In the genomic region with DNA sequence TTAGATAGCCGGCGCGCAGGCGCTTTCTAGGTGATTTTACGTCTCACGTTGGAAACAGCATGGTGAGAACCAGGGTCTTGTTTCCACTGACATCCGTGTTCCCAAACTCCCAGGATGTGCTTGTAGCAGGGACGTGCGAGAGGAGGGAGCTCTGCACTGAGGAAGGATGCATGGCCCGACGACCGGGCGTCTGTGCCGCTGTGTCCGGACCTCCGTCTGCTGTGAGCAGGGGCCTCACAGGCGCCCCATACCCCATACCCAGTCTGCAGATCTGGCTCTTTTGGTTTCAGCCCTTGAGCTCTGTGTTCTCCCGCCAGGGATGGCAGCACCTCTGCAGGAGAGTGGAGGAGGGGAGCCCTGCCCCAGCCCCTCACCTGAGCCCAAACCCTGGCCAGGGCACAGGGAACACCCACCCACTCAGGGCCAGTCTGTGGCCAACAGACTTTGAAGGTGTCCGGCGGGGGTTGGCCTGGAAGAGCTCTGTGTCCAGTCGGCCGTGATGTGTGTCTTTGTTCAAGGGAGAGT, we compare ENCODE assay signal across 32 cellular contexts.
"Had no signal": no experiment of that assay in that cellular context is flagged by ENCODE, and none has a peak within 500 bp of the region (broad histone marks: within the 10 kb centered on the region; RNA-seq: fewer than 3 reads in every experiment).

No MANE protein-coding gene starts in this region.

- H3K9me2 ChIP-seq: SK-N-SH had no signal

- DNase-seq: activated CD4-positive, alpha-beta T cell treated with anti-CD3 and anti-CD28 coated beads, Interleukin-2, amount 10 ng/mL, durations not matched to agents 7 days and 5 days; activated CD4-positive, alpha-beta T cell treated with anti-CD3 and anti-CD28 coated beads, Interleukin-2, amount 50 U/mL, for 48 hours; activated CD8-positive, alpha-beta T cell treated with anti-CD3 and anti-CD28 coated beads, Interleukin-2, amount 10 ng/mL, durations not matched to agents 7 days and 5 days; activated gamma-delta T cell treated with Interleukin-2 at 50 U/mL for 16 hours; activated naive CD4-positive, alpha-beta T cell treated with anti-CD3 and anti-CD28 coated beads for 36 hours; activated T-cell treated with anti-CD3 and anti-CD28 coated beads, Interleukin-2, amount 50 U/mL, for 24 hours; adrenal gland; body of pancreas; Karpas-422; KBM-7; MG63; NCI-H1048; NCI-H1105 treated with DMSO at 0.1 percent for 48 hours; NCI-H1436; NCI-H1694; NCI-H1930; NCI-H2081 treated with DMSO at 0.1 percent for 48 hours; NCI-H226; NCI-H446 treated with DMSO at 0.1 percent for 48 hours; NCI-H524; NCI-H69; NCI-H82; Peyer's patch; RPMI8226; SHP77 treated with DMSO at 0.1 percent for 48 hours; SK-N-SH had no signal

- ATAC-seq: activated CD8-positive, alpha-beta T cell treated with anti-CD3 and anti-CD28 coated beads, Interleukin-2, amount 10 ng/mL, durations not matched to agents 7 days and 5 days; activated naive CD4-positive, alpha-beta T cell treated with anti-CD3 and anti-CD28 coated beads, Interleukin-2, amount 50 U/mL, for 72 hours; body of pancreas had no signal

- H3K4me1 ChIP-seq: adrenal gland, body of pancreas, Peyer's patch, SJSA1 had no signal

- H3K36me3 ChIP-seq: adrenal gland, breast epithelium, MG63, Peyer's patch, SJSA1 had no signal

- H3K9ac ChIP-seq: SK-N-SH had no signal

- H3K4me3 ChIP-seq: adrenal gland, body of pancreas, breast epithelium, MG63, Peyer's patch, SJSA1 had no signal

- H3K4me2 ChIP-seq: SK-N-SH had no signal

- H3K27ac ChIP-seq: adrenal gland, body of pancreas, Peyer's patch, SJSA1 had no signal

- H3K36me3 Mint-ChIP-seq: activated naive CD4-positive, alpha-beta T cell treated with anti-CD3 and anti-CD28 coated beads, Interleukin-2, amount 50 U/mL, for 72 hours had no signal

- H3K27me3 Mint-ChIP-seq: activated CD4-positive, alpha-beta T cell treated with anti-CD3 and anti-CD28 coated beads, Interleukin-2, amount 10 ng/mL, durations not matched to agents 7 days and 5 days; activated T-cell treated with anti-CD3 and anti-CD28 coated beads, Interleukin-2, amount 50 U/mL, for 24 hours had no signal

- H3K9me3 Mint-ChIP-seq: activated CD4-positive, alpha-beta T cell treated with anti-CD3 and anti-CD28 coated beads, Interleukin-2, amount 10 ng/mL, durations not matched to agents 7 days and 5 days; activated naive CD4-positive, alpha-beta T cell treated with anti-CD3 and anti-CD28 coated beads for 36 hours; activated naive CD4-positive, alpha-beta T cell treated with anti-CD3 and anti-CD28 coated beads, Interleukin-2, amount 50 U/mL, for 72 hours; activated T-cell treated with anti-CD3 and anti-CD28 coated beads, Interleukin-2, amount 50 U/mL, for 24 hours; activated T-helper 2 cell treated with anti-CD3 and anti-CD28 coated beads, Interferon-gamma antibody, Interleukin-2, Interleukin-4, amounts not matched to agents 10 μg/mL and 5 μg/mL and 100 μg/mL, durations not matched to agents 14 hours and 24 hours and 36 hours; T-helper 1 cell treated with Interleukin-12 subunit alpha and Interleukin-12 subunit beta and Interleukin-4 antibody, amounts not matched to agents 30 μg/mL and 1 μg/mL, for 36 hours; T-helper 2 cell treated with Interferon-gamma antibody and Interleukin-4, amounts not matched to agents 5 μg/mL and 100 μg/mL, for 36 hours had no signal

- H3K4me3 Mint-ChIP-seq: activated CD4-positive, alpha-beta T cell treated with anti-CD3 and anti-CD28 coated beads, Interleukin-2, amount 10 ng/mL, durations not matched to agents 7 days and 5 days; activated CD8-positive, alpha-beta T cell treated with anti-CD3 and anti-CD28 coated beads, Interleukin-2, amount 10 ng/mL, durations not matched to agents 7 days and 5 days; activated naive CD4-positive, alpha-beta T cell treated with anti-CD3 and anti-CD28 coated beads for 36 hours; activated T-cell treated with anti-CD3 and anti-CD28 coated beads, Interleukin-2, amount 50 U/mL, for 24 hours; T-helper 1 cell treated with Interleukin-12 subunit alpha and Interleukin-12 subunit beta and Interleukin-4 antibody, amounts not matched to agents 30 μg/mL and 1 μg/mL, for 36 hours; T-helper 2 cell treated with Interferon-gamma antibody and Interleukin-4, amounts not matched to agents 5 μg/mL and 100 μg/mL, for 36 hours had no signal

- H3K9me3 ChIP-seq: adrenal gland, body of pancreas, breast epithelium, MG63, Peyer's patch, SJSA1, SK-N-SH had no signal

- H3K27ac Mint-ChIP-seq: activated CD4-positive, alpha-beta T cell treated with anti-CD3 and anti-CD28 coated beads, Interleukin-2, amount 10 ng/mL, durations not matched to agents 7 days and 5 days; activated naive CD4-positive, alpha-beta T cell treated with anti-CD3 and anti-CD28 coated beads for 36 hours; activated naive CD4-positive, alpha-beta T cell treated with anti-CD3 and anti-CD28 coated beads, Interleukin-2, amount 50 U/mL, for 72 hours; activated T-cell treated with anti-CD3 and anti-CD28 coated beads, Interleukin-2, amount 50 U/mL, for 24 hours; activated T-helper 2 cell treated with anti-CD3 and anti-CD28 coated beads, Interferon-gamma antibody, Interleukin-2, Interleukin-4, amounts not matched to agents 10 μg/mL and 5 μg/mL and 100 μg/mL, durations not matched to agents 14 hours and 24 hours and 36 hours; T-helper 1 cell treated with Interleukin-12 subunit alpha and Interleukin-12 subunit beta and Interleukin-4 antibody, amounts not matched to agents 30 μg/mL and 1 μg/mL, for 36 hours; T-helper 2 cell treated with Interferon-gamma antibody and Interleukin-4, amounts not matched to agents 5 μg/mL and 100 μg/mL, for 36 hours had no signal

- H3K27me3 ChIP-seq: adrenal gland, body of pancreas, breast epithelium, MG63, Peyer's patch, SJSA1 had no signal

- H3K4me1 Mint-ChIP-seq: activated CD4-positive, alpha-beta T cell treated with anti-CD3 and anti-CD28 coated beads, Interleukin-2, amount 10 ng/mL, durations not matched to agents 7 days and 5 days had no signal
